ENCODE assay signal across 8 cellular contexts in genomic region chr7:7681191-7681935, GRCh38. TPM values are rescaled to one million over a fixed set of nuclear protein-coding genes. Genes with fewer than 3 reads are reported as not detected.
A peak's percentile ranks its signal among the peaks of the same experiment; 100 is the strongest.
DNase-seq lines count a peak whose midpoint lies in the region; ATAC-seq and TF ChIP-seq lines count a peak whose summit lies in the region.

No MANE protein-coding gene starts in this region.

- peak; percentile 84 for ATAC-seq in GM19035 (IDR thresholded peaks at IDR 0.05; ENCODE audit: unreplicated experiment)
- peak; percentile 76 for ATAC-seq in HG03460 (IDR thresholded peaks at IDR 0.05; ENCODE audit: unreplicated experiment)
- peak; percentile 71 to 93 (median 85) for ATAC-seq in psoas muscle
- ATAC-seq in HG03439 (IDR thresholded peaks at IDR 0.05; ENCODE audit: unreplicated experiment), result no peak

- no peak overlapping the region for H3K27ac Mint-ChIP-seq in Caco-2 (ENCODE audit: unreplicated experiment)

- intact Hi-C loops in Caco-2 (cut with micrococcal nuclease; ENCODE audit: unreplicated experiment) (loop anchor here (1.0 to 5.0 kb wide), 7 partner anchors 51 to 615 kb away; partner anchors contain the start of gene GLCCI1), psoas muscle (cut with DNase I) (loop anchor here (2.0 to 10.0 kb wide), 6 partner anchors 36 to 536 kb away; partner anchors contain the start of genes GLCCI1 (in 1 of the 2) and RPA3 (in 1 of the 2))

- BruUV-seq in Caco-2 (replicated peaks; lab: Mats Ljungman, UMichigan), result no TSS peak

- TF ChIP-seq CTCF in Caco-2 (IDR thresholded peaks at IDR 0.05; ENCODE audit: insufficient read depth in 1 of 2, low read depth in 1 of 2, low read length in 1 of 2, severe bottlenecking in 1 of 2, unreplicated experiment in 1 of 2), result peak; percentile 50 to 62
- TF ChIP-seq CTCF in psoas muscle (IDR thresholded peaks at IDR 0.05), result peak; percentile 68

- no peak overlapping the region for H3K4me3 ChIP-seq in Caco-2 (ENCODE audit: low read depth, low read length)
- peak overlapping the region; percentile 38 for H3K4me3 ChIP-seq in psoas muscle

- no peaks in the 10 kb centered on the region for H3K4me1 Mint-ChIP-seq in Caco-2 (ENCODE audit: low read depth, unreplicated experiment)

- H3K27me3 Mint-ChIP-seq in Caco-2 (ENCODE audit: insufficient read depth, unreplicated experiment), result no peaks in the 10 kb centered on the region

- H3K36me3 ChIP-seq in Caco-2 (ENCODE audit: control insufficient read depth, insufficient read depth, low read length) (no peaks in the 10 kb centered on the region), psoas muscle (ENCODE audit: insufficient read depth in 1 of 2, low read depth in 1 of 2) (peaks cover 0 to 2% of the 10 kb centered on the region in 2 donors)

- H3K9me3 Mint-ChIP-seq in Caco-2 (ENCODE audit: unreplicated experiment), result no peaks in the 10 kb centered on the region

- CTCF ChIA-PET in Caco-2 (lab: Charles Lee), result interaction anchor here (0.7 to 1.7 kb wide), 6 partner anchors 33 to 615 kb away, joined by 3 to 17 read pairs (median 3); partner anchors contain the start of gene UMAD1

- H3K4me3 Mint-ChIP-seq in Caco-2 (ENCODE audit: unreplicated experiment), result no peak overlapping the region

- POLR2A ChIA-PET in Caco-2 (lab: Charles Lee), result no interaction called here

- WGBS in psoas muscle, 3 donors, result 22 to 32% (median 24%) methylated on average over 7 of the region's 7 CpGs

- H3K27ac ChIP-seq in psoas muscle, result peak overlapping the region; percentile 76

- DNase-seq in Caco-2 (peak in 1 of 2 experiments; percentile 55), NCI-H526 (lab: John Stamatoyannopoulos, UW) (peak; percentile 57 to 82), glomerular endothelial cell (ENCODE audit: extremely low read depth, low read depth, low spot score) (peak; percentile 52), psoas muscle (no peak)
- DNase-seq in activated gamma-delta T cell treated with anti-CD3 and anti-CD28 coated beads, Interleukin-2, amount 50 U/mL, for 16 hours (ENCODE audit: low read depth), result peak; percentile 18

- H3K4me1 ChIP-seq in Caco-2 (no peaks in the 10 kb centered on the region), psoas muscle (peaks cover 17% of the 10 kb centered on the region)

- H3K9me3 ChIP-seq in Caco-2, result no peaks in the 10 kb centered on the region
- peaks cover 3% of the 10 kb centered on the region for H3K9me3 ChIP-seq in psoas muscle

- peaks cover 9% of the 10 kb centered on the region for H3K36me3 Mint-ChIP-seq in Caco-2 (ENCODE audit: insufficient read depth, unreplicated experiment)

- H3K27me3 ChIP-seq in Caco-2 (replicated peaks; ENCODE audit: control insufficient read depth, insufficient read depth, low read length) (no peaks in the 10 kb centered on the region), psoas muscle (ENCODE audit: insufficient read depth in 3 of 3, low read length in 2 of 3) (no peaks in the 10 kb centered on the region)

RNA-seq across cellular contexts. Expression of gene RPA3, which starts 37.0 kb away (rescaled TPM):
- total RNA-seq in Caco-2 (2022) (76.3 and 90.2 TPM in 2 replicates), glomerular endothelial cell (5.7 and 10.9 TPM in 2 replicates), psoas muscle (10 to 100 TPM; 13.1 to 18.9 (median 14.5) TPM)
- 10 to 100 TPM; 10.8 to 24.8 (median 13.3) TPM for polyA plus RNA-seq in psoas muscle

RNA-seq across cellular contexts. Expression of gene UMAD1, which starts 40.8 kb away (rescaled TPM):
- total RNA-seq in Caco-2 (2022) (20.0 and 20.3 TPM in 2 replicates), glomerular endothelial cell (5.4 and 9.9 TPM in 2 replicates), psoas muscle (10 to 100 TPM; 10.1 to 18.3 (median 14.1) TPM)
- 10 to 100 TPM in 1 of 3 donors, 1 to 10 TPM in 2; 6.2 to 19.1 (median 9.4) TPM for polyA plus RNA-seq in psoas muscle

Comparison
In these comparisons a context has a peak if more than half of its experiments do, and no peak if none do; other contexts are left out.
1. DNase-seq: peak in NCI-H526 (2 of 2), activated gamma-delta T cell treated with anti-CD3 and anti-CD28 coated beads, Interleukin-2, amount 50 U/mL, for 16 hours (single experiment) and glomerular endothelial cell (single experiment); none in psoas muscle (0 of 2).